Comparison of ENCODE assay signal across 1 cellular context in the genomic region with DNA sequence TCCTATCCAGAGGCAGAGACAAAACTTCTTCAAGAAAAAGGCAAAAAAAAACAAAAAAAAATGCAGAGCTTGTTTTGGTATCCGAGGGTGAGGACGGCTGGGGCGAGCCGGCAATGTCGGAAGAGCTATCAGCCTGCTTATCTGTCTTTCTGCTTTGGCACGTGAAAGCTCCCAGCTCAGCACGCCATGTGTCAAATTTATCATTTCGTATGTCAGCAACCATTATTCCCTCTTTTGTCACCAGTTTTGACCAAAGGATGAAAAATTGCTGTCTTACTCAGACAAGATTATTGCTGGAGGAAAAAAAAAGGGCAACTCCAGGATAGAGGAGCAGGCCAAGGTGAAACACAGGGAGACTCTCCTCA.
TF ChIP-seq lines count a peak whose summit lies in the region.

No MANE protein-coding gene starts in this region.

TF ChIP-seq in H1, 55 proteins besides CTCF, POLR2A, EP300 and RAD21 (continued from another document):
- TF ChIP-seq TEAD4 (IDR thresholded peaks at IDR 0.05; ENCODE audit: low read depth, low read length): no peak
- TF ChIP-seq CREB1 (IDR thresholded peaks at IDR 0.05): no peak
- TF ChIP-seq TAF7 (optimal IDR thresholded peaks at IDR 0.05; ENCODE audit: borderline replicate concordance, low read depth, low read length): no peak
- no peak for TF ChIP-seq NRF1 (IDR thresholded peaks at IDR 0.05; ENCODE audit: low read depth, low read length)
- TF ChIP-seq, protein P1, sequence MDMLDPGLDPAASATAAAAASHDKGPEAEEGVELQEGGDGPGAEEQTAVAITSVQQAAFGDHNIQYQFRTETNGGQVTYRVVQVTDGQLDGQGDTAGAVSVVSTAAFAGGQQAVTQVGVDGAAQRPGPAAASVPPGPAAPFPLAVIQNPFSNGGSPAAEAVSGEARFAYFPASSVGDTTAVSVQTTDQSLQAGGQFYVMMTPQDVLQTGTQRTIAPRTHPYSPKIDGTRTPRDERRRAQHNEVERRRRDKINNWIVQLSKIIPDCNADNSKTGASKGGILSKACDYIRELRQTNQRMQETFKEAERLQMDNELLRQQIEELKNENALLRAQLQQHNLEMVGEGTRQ (IDR thresholded peaks at IDR 0.05; ENCODE audit: low read length): no peak
- TF ChIP-seq GABPA (IDR thresholded peaks at IDR 0.05; ENCODE audit: borderline replicate concordance, insufficient read depth, low read length): no peak
- TF ChIP-seq BRCA1 (IDR thresholded peaks at IDR 0.05; ENCODE audit: low read depth, low read length): no peak
- TF ChIP-seq, protein P2, sequence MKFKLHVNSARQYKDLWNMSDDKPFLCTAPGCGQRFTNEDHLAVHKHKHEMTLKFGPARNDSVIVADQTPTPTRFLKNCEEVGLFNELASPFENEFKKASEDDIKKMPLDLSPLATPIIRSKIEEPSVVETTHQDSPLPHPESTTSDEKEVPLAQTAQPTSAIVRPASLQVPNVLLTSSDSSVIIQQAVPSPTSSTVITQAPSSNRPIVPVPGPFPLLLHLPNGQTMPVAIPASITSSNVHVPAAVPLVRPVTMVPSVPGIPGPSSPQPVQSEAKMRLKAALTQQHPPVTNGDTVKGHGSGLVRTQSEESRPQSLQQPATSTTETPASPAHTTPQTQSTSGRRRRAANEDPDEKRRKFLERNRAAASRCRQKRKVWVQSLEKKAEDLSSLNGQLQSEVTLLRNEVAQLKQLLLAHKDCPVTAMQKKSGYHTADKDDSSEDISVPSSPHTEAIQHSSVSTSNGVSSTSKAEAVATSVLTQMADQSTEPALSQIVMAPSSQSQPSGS (IDR thresholded peaks at IDR 0.05; ENCODE audit: low read length): no peak
- TF ChIP-seq YY1 (IDR thresholded peaks at IDR 0.05; ENCODE audit: low read depth, low read length): no peak
